In the genomic region with DNA sequence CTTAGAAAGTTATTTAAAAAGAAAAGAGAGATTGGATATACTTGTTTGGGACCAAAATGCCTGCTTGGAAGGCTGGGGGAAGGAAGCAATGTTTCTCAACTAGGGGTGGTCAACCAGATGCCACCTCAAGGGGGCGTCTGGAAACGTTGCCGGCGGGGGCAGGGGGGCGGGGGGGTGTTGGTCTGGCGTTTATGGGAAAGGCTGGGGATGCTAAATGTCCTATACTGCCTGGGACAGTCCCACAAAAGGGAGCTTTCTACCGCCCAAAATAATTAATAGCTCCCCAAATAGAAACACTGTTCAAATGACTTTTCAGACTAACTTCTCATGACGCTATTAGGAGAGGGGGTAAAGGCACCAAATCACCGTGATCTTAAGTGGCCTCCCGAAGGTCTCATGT, we compare ENCODE assay signal across 8 cellular contexts. TPM values are rescaled to one million over a fixed set of nuclear protein-coding genes. Genes with fewer than 3 reads are reported as not detected.
A peak's percentile ranks its signal among the peaks of the same experiment; 100 is the strongest.
DNase-seq lines count a peak whose midpoint lies in the region; ATAC-seq and TF ChIP-seq lines count a peak whose summit lies in the region.

No MANE protein-coding gene starts in this region.

- peak overlapping the region in 3 of 4 donors; percentile 11 to 94 (median 84) for H3K4me3 ChIP-seq in esophagus muscularis mucosa
- H3K4me3 ChIP-seq in thymus (ENCODE audit: low read length): peak overlapping the region; percentile 6

- intact Hi-C loops in cardiac septum (cut with DNase I): no loop called here
- intact Hi-C loops in Right ventricle myocardium superior (cut with DNase I): loop anchor here (5.0 kb wide), 1 partner anchor 245 kb away; the partner anchor contains the start of gene ABHD2
- intact Hi-C loops in esophagus muscularis mucosa (cut with DNase I): loop anchor here (5.0 kb wide), 1 partner anchor 90 kb away; the partner anchor contains the start of gene FANCI

- WGBS in esophagus muscularis mucosa: 23% methylated on average over 10 of the region's 10 CpGs
- 35% methylated on average over 10 of the region's 10 CpGs for WGBS in thymus

- no peaks in the 10 kb centered on the region for H3K27me3 ChIP-seq in esophagus muscularis mucosa
- H3K27me3 ChIP-seq in thymus (ENCODE audit: control insufficient read depth, insufficient read depth): no peaks in the 10 kb centered on the region

- H3K9me3 ChIP-seq in esophagus muscularis mucosa: no peaks in the 10 kb centered on the region
- H3K9me3 ChIP-seq in thymus (ENCODE audit: control insufficient read depth): no peaks in the 10 kb centered on the region

- no peak for TF ChIP-seq POLR2A in esophagus muscularis mucosa (IDR thresholded peaks at IDR 0.05; ENCODE audit: low read depth)

- DNase-seq in cardiac septum (ENCODE audit: low spot score) (peak; percentile 9), Right ventricle myocardium superior (no peak), RPMI7951 (ENCODE audit: low read depth) (peak; percentile 31), esophagus muscularis mucosa (ENCODE audit: extremely low spot score) (no peak), NCI-H1092 (lab: John Stamatoyannopoulos, UW) (no peak), amygdala (lab: John Stamatoyannopoulos, UW) (no peak)
- DNase-seq in stimulated activated CD4-positive, alpha-beta T cell treated with anti-CD3 and anti-CD28 coated beads, Interleukin-1b, Interleukin-23, amount 100 ng/mL, for 48 hours: no peak

- H3K27ac ChIP-seq in esophagus muscularis mucosa (replicated peaks in 1 of 4) (no peak overlapping the region), thymus (ENCODE audit: low read depth) (no peak overlapping the region)

- peak in 2 of 3 experiments; percentile 23 to 30 for TF ChIP-seq CTCF in esophagus muscularis mucosa (IDR thresholded peaks at IDR 0.05)

- H3K4me1 ChIP-seq in esophagus muscularis mucosa (peaks cover 55 to 77% (median 65%) of the 10 kb centered on the region in 4 donors), thymus (ENCODE audit: control insufficient read depth, insufficient read depth, low read length) (peaks cover 38% of the 10 kb centered on the region)

- peaks cover 32 to 62% (median 57%) of the 10 kb centered on the region in 4 donors for H3K36me3 ChIP-seq in esophagus muscularis mucosa
- peaks cover 54% of the 10 kb centered on the region for H3K36me3 ChIP-seq in thymus (ENCODE audit: control insufficient read depth, insufficient read depth)

- no peak for ATAC-seq in Right ventricle myocardium superior (ENCODE audit: poor library complexity)

- no peak for TF ChIP-seq EP300 in esophagus muscularis mucosa (IDR thresholded peaks at IDR 0.05)

RNA-seq across cellular contexts. Expression of gene POLG, which starts 2.2 kb away (rescaled TPM):
- total RNA-seq in cardiac septum (49.4 TPM), Right ventricle myocardium superior (36.9 TPM), esophagus muscularis mucosa (10 to 100 TPM; 51.0 to 86.0 (median 66.7) TPM)
- 47.9 and 51.9 TPM in 2 replicates for total RNA-seq in RPMI7951 (2014; rRNA removed; shearing (Covaris generic))
- polyA plus RNA-seq in thymus: 80.5 TPM

Comparison
In these comparisons a context has a peak if more than half of its experiments do, and no peak if none do; other contexts are left out.
1. DNase-seq: peak in cardiac septum (single experiment) and RPMI7951 (single experiment); none in Right ventricle myocardium superior (single experiment), esophagus muscularis mucosa (single experiment), stimulated activated CD4-positive, alpha-beta T cell treated with anti-CD3 and anti-CD28 coated beads, Interleukin-1b, Interleukin-23, amount 100 ng/mL, for 48 hours (single experiment), NCI-H1092 (single experiment) and amygdala (0 of 56).